ENCODE assay signal across 23 cellular contexts in genomic region chr2:43937269-43937820, GRCh38.
"Had no signal": no experiment of that assay in that cellular context is flagged by ENCODE, and none has a peak within 500 bp of the region (broad histone marks: within the 10 kb centered on the region; RNA-seq: fewer than 3 reads in every experiment).

No MANE protein-coding gene starts in this region.

- H3K4me1 ChIP-seq: ascending aorta, heart left ventricle, right lobe of liver, tibial artery had no signal

- H3K9me3 ChIP-seq: ascending aorta, gastroesophageal sphincter, heart left ventricle, right lobe of liver, tibial artery had no signal

- H3K4me3 ChIP-seq: ascending aorta, gastroesophageal sphincter, heart left ventricle, lung, right lobe of liver, skin epidermis, tibial artery had no signal

- H3K27ac ChIP-seq: ascending aorta, gastroesophageal sphincter, heart left ventricle, right lobe of liver, skin epidermis, tibial artery, VCaP had no signal

- ATAC-seq: activated CD8-positive, alpha-beta memory T cell treated with anti-CD3 and anti-CD28 coated beads, Interleukin-2, amount 10 ng/mL, durations not matched to agents 7 days and 5 days; activated CD8-positive, alpha-beta T cell treated with anti-CD3 and anti-CD28 coated beads for 36 hours; activated naive CD4-positive, alpha-beta T cell treated with anti-CD3 and anti-CD28 coated beads, Interleukin-2, amount 50 U/mL, for 72 hours; gastroesophageal sphincter; right lobe of liver; stimulated activated effector memory CD8-positive, alpha-beta T cell treated with anti-CD3 and anti-CD28 coated beads, Interleukin-12 subunit alpha, Interleukin-12 subunit beta, amount 100 ng/mL, for 72 hours; stimulated activated naive CD8-positive, alpha-beta T cell treated with anti-CD3 and anti-CD28 coated beads, Interleukin-15, amount 100 ng/mL, for 72 hours had no signal

- DNase-seq: activated CD4-positive, alpha-beta T cell treated with anti-CD3 and anti-CD28 coated beads, Interleukin-2, amount 10 ng/mL, durations not matched to agents 7 days and 5 days; activated CD4-positive, CD25-positive, alpha-beta regulatory T cell treated with anti-CD3 and anti-CD28 coated beads, Interleukin-2, amount 50 U/mL, for 72 hours; activated CD8-positive, alpha-beta memory T cell treated with anti-CD3 and anti-CD28 coated beads, Interleukin-2, amount 10 ng/mL, durations not matched to agents 7 days and 5 days; activated CD8-positive, alpha-beta T cell treated with anti-CD3 and anti-CD28 coated beads for 36 hours; activated gamma-delta T cell; activated T-cell treated with anti-CD3 and anti-CD28 coated beads for 4 hours; cerebellar nuclear complex; cortex of kidney; endodermal cell; heart left ventricle; naive B cell; occipital lobe; right lobe of liver; stimulated activated CD4-positive, alpha-beta T cell treated with anti-CD3 and anti-CD28 coated beads, Interleukin-1b, Interleukin-23, amount 100 ng/mL, for 48 hours; stimulated activated naive CD8-positive, alpha-beta T cell treated with anti-CD3 and anti-CD28 coated beads, Interleukin-15, amount 100 ng/mL, for 72 hours; tibial artery had no signal

- H3K27me3 ChIP-seq: ascending aorta, gastroesophageal sphincter, heart left ventricle, right lobe of liver, tibial artery had no signal
